Comparison of ENCODE assay signal across 9 cellular contexts in genomic region chr15:96322401-96323249, GRCh38. TPM values are rescaled to one million over a fixed set of nuclear protein-coding genes. Genes with fewer than 3 reads are reported as not detected.
DNase-seq lines count a peak whose midpoint lies in the region; TF ChIP-seq lines count a peak whose summit lies in the region.
"Had no signal": no experiment of that assay in that cellular context is flagged by ENCODE, and none has a peak within 500 bp of the region (broad histone marks: within the 10 kb centered on the region; RNA-seq: fewer than 3 reads in every experiment).

No MANE protein-coding gene starts in this region.

- no peak for TF ChIP-seq CTCF in left ventricle myocardium inferior (IDR thresholded peaks at IDR 0.05; ENCODE audit: borderline replicate concordance)
- no peak for TF ChIP-seq CTCF in BE2C (IDR thresholded peaks at IDR 0.05; ENCODE audit: low read depth, low read length)

- H3K36me3 ChIP-seq in adipocyte (ENCODE audit: control insufficient read depth, insufficient read depth, low read length, severe bottlenecking), result no peaks in the 10 kb centered on the region
- no peaks in the 10 kb centered on the region for H3K36me3 ChIP-seq in left ventricle myocardium inferior
- H3K36me3 ChIP-seq in BE2C, result no peaks in the 10 kb centered on the region
- H3K36me3 ChIP-seq: neutrophil had no signal

- peak overlapping the region; percentile 84 for H3K9ac ChIP-seq in adipocyte (ENCODE audit: low read length)

- peak overlapping the region; percentile 96 for H3K27ac ChIP-seq in left ventricle myocardium inferior (replicated peaks)
- H3K27ac ChIP-seq: neutrophil had no signal

- H3K4me3 ChIP-seq in adipocyte (ENCODE audit: low read length) (peak overlapping the region; percentile 79), left ventricle myocardium inferior (peak overlapping the region; percentile 88), BE2C (ENCODE audit: low read depth, low read length) (no peak overlapping the region)

- H3K9me3 ChIP-seq in adipocyte (ENCODE audit: control insufficient read depth, low read length) (no peaks in the 10 kb centered on the region), left ventricle myocardium inferior (replicated peaks) (no peaks in the 10 kb centered on the region), BE2C (no peaks in the 10 kb centered on the region)
- H3K9me3 ChIP-seq: neutrophil had no signal

- H3K4me1 ChIP-seq in adipocyte (ENCODE audit: control insufficient read depth, insufficient read depth, low read length) (peaks cover 29% of the 10 kb centered on the region), left ventricle myocardium inferior (peaks cover 51% of the 10 kb centered on the region), BE2C (peaks cover 3% of the 10 kb centered on the region; the same call in 1 of the 2 replicates)

- H3K27me3 ChIP-seq in adipocyte (replicated peaks; ENCODE audit: control insufficient read depth, insufficient read depth, low read length), result no peaks in the 10 kb centered on the region
- peaks cover 100% of the 10 kb centered on the region for H3K27me3 ChIP-seq in left ventricle myocardium inferior (ENCODE audit: low read depth)
- H3K27me3 ChIP-seq in BE2C, result peaks cover 94% of the 10 kb centered on the region

- intact Hi-C loops in left ventricle myocardium inferior (cut with micrococcal nuclease) (loop anchor here (10.0 kb wide), 1 partner anchor 1068 kb away; no protein-coding TSS in a partner anchor), posterior vena cava (cut with DNase I) (loop anchor here (10.0 kb wide), 3 partner anchors 158 to 718 kb away; no protein-coding TSS in a partner anchor), posterior cingulate gyrus (cut with DNase I) (no loop called here)

- DNase-seq in COLO668 (lab: John Stamatoyannopoulos, UW; ENCODE audit: unreplicated experiment) (peak; percentile 21), adipocyte (ENCODE audit: low read depth) (no peak), left ventricle myocardium inferior (no peak), posterior vena cava (ENCODE audit: low spot score) (peak; percentile 82), SKM-1 treated with dmso at 0.1 percent for 144 hours (lab: John Stamatoyannopoulos, UW; ENCODE audit: unreplicated experiment) (no peak), BE2C (no peak), posterior cingulate gyrus (no peak)
- DNase-seq in activated naive CD4-positive, alpha-beta T cell (lab: John Stamatoyannopoulos, UW), result no peak

RNA-seq across cellular contexts. Expression of gene NR2F2, which starts 7.9 kb away (rescaled TPM):
- total RNA-seq in left ventricle myocardium inferior, result 12.8 TPM
- 100 to 1,000 TPM; 208 to 213 TPM for total RNA-seq in posterior vena cava
- polyA plus RNA-seq in BE2C (2012; ENCODE audit: insufficient read depth, insufficient read length, low read depth), result 82.4 TPM

Comparison
In these comparisons a context has a peak if more than half of its experiments do, and no peak if none do; other contexts are left out.
1. DNase-seq: peak in COLO668 (single experiment) and posterior vena cava (single experiment); none in adipocyte (single experiment), left ventricle myocardium inferior (single experiment), activated naive CD4-positive, alpha-beta T cell (0 of 4), SKM-1 treated with dmso at 0.1 percent for 144 hours (single experiment), BE2C (single experiment) and posterior cingulate gyrus (0 of 10).
2. RNA of gene NR2F2, which starts 7.9 kb away (total RNA-seq): 208 to 213 TPM in posterior vena cava; 12.8 TPM in left ventricle myocardium inferior (single experiment); every median in the first group is over 10 times any median in the second.